ENCODE assay signal across 18 cellular contexts in the genomic region with DNA sequence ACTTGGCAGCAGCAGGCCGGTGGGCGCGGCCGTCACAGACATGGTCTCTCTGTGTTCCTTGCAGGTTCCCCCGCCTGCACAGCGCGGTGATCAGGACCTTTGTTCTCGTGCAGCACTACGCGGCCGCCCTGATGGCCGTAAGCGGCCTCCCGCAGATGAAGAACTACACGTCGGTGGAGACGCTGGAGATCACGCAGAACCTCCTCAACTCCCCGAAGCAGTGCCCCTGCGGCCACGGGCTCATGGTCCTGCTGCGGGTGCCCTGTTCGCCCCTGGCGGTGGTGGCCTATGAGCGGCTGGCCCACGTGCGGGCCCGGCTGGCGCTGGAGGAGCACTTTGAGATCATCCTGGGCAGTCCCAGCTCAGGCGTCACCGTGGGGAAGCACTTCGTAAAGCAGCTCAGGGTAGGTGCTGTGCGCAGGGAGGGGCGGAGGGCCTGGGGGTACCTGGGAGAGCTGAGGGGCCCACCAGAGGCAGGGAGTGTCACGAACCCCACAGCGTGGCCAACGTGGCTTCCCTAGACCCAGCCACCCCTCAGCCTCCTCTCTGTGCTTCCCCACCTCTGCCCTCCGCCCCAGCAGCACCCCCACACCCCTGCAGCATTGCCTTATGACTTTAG. TPM values are rescaled to one million over a fixed set of nuclear protein-coding genes. Genes with fewer than 3 reads are reported as not detected.
DNase-seq lines count a peak whose midpoint lies in the region; ATAC-seq, FAIRE-seq and TF ChIP-seq lines count a peak whose summit lies in the region.
"Had no signal": no experiment of that assay in that cellular context is flagged by ENCODE, and none has a peak within 500 bp of the region (broad histone marks: within the 10 kb centered on the region; RNA-seq: fewer than 3 reads in every experiment).

No MANE protein-coding gene starts in this region.

- intact Hi-C loops in HepG2 (cut with micrococcal nuclease; ENCODE audit: unreplicated experiment): no loop called here

- H3K4me3 ChIP-seq in HepG2 (replicated peaks in 1 of 3; ENCODE audit: insufficient read depth in 1 of 3, low read depth in 2 of 3, low read length in 3 of 3) (no peak overlapping the region), neuronal stem cell (ENCODE audit: low read length in 2 of 2) (no peak overlapping the region), H7 (ENCODE audit: insufficient read depth, low read depth, low read length) (no peak overlapping the region)
- H3K4me3 ChIP-seq: HAP-1 had no signal

- no peak overlapping the region for H2AFZ ChIP-seq in HepG2 (ENCODE audit: low read length)
- no peak overlapping the region for H2AFZ ChIP-seq in neuronal stem cell (ENCODE audit: low read length)

- no peak for TF ChIP-seq RAD21 in HepG2 (CRISPR knock-in tag; IDR thresholded peaks at IDR 0.05)

- H2AK5ac ChIP-seq in neuronal stem cell (ENCODE audit: low read depth, low read length): no peak overlapping the region

- H3K4me1 ChIP-seq in HepG2 (ENCODE audit: insufficient read depth, low read length) (no peaks in the 10 kb centered on the region), neuronal stem cell (ENCODE audit: control insufficient read depth in 2 of 2, insufficient read depth in 1 of 2, low read depth in 1 of 2, low read length in 2 of 2) (no peaks in the 10 kb centered on the region)
- H3K4me1 ChIP-seq: BE2C, HAP-1 had no signal

- peaks cover 5% of the 10 kb centered on the region; the same call in 1 of the 2 replicates for H4K20me1 ChIP-seq in HepG2 (ENCODE audit: insufficient read depth, low read length)

- in situ Hi-C loops in HepG2 (cut with HindIII; ENCODE audit: extremely low pct_ligation_motif_present, low pct_unique_long_range_greater_than_20kb): no loop called here

- no peak overlapping the region for H3K4me3 Mint-ChIP-seq in stimulated activated memory B cell treated with anti-CD40 and anti-IgM and Interleukin-4, amounts not matched to agents 10 μg/mL and 1 μg/mL and 100 μg/mL, for 72 hours
- H3K4me3 Mint-ChIP-seq in T-helper 2 cell treated with Interferon-gamma antibody and Interleukin-4, amounts not matched to agents 5 μg/mL and 100 μg/mL, for 36 hours: no peak overlapping the region
- H3K4me3 Mint-ChIP-seq: CD4-positive, alpha-beta memory T cell had no signal

- H3K23ac ChIP-seq in neuronal stem cell (ENCODE audit: low read depth, low read length, poor library complexity): peak overlapping the region; percentile 66

- no peak overlapping the region for H2BK5ac ChIP-seq in neuronal stem cell (ENCODE audit: low read length)

- peak; percentile 38 for ATAC-seq in esophagus mucosa
- ATAC-seq in HepG2: no peak; the same call in 2 of the 3 replicates
- ATAC-seq in stimulated activated memory B cell treated with anti-CD40 and anti-IgM and Interleukin-4, amounts not matched to agents 10 μg/mL and 1 μg/mL and 100 μg/mL, for 72 hours: peak; percentile 36
- ATAC-seq in GM18909 (IDR thresholded peaks at IDR 0.05; ENCODE audit: poor library complexity, unreplicated experiment): no peak

- H3K9me3 Mint-ChIP-seq in stimulated activated memory B cell treated with anti-CD40 and anti-IgM and Interleukin-4, amounts not matched to agents 10 μg/mL and 1 μg/mL and 100 μg/mL, for 72 hours: no peaks in the 10 kb centered on the region
- no peaks in the 10 kb centered on the region for H3K9me3 Mint-ChIP-seq in T-helper 2 cell treated with Interferon-gamma antibody and Interleukin-4, amounts not matched to agents 5 μg/mL and 100 μg/mL, for 36 hours
- H3K9me3 Mint-ChIP-seq: CD4-positive, alpha-beta memory T cell had no signal

- H3K4me1 Mint-ChIP-seq in stimulated activated memory B cell treated with anti-CD40 and anti-IgM and Interleukin-4, amounts not matched to agents 10 μg/mL and 1 μg/mL and 100 μg/mL, for 72 hours: no peaks in the 10 kb centered on the region
- H3K4me1 Mint-ChIP-seq in T-helper 2 cell treated with Interferon-gamma antibody and Interleukin-4, amounts not matched to agents 5 μg/mL and 100 μg/mL, for 36 hours (ENCODE audit: low read depth): no peaks in the 10 kb centered on the region
- H3K4me1 Mint-ChIP-seq: CD4-positive, alpha-beta memory T cell had no signal

- H3K4me2 ChIP-seq in HepG2 (ENCODE audit: low read depth, low read length): no peak overlapping the region
- no peak overlapping the region for H3K4me2 ChIP-seq in neuronal stem cell (ENCODE audit: insufficient read depth, low read length, poor library complexity, severe bottlenecking)

- no peak overlapping the region for H4K91ac ChIP-seq in neuronal stem cell (ENCODE audit: low read depth, low read length, poor library complexity)

- H2BK15ac ChIP-seq in neuronal stem cell (ENCODE audit: low read length): no peak overlapping the region

- peaks cover 59 to 91% of the 10 kb centered on the region in 2 experiments for H3K36me3 ChIP-seq in HepG2 (replicated peaks in 1 of 2; ENCODE audit: control insufficient read depth in 1 of 2, insufficient read depth in 2 of 2, low read length in 2 of 2)
- peaks cover 31 to 97% of the 10 kb centered on the region in 2 donors for H3K36me3 ChIP-seq in neuronal stem cell (replicated peaks in 1 of 2; ENCODE audit: control insufficient read depth in 2 of 2, insufficient read depth in 2 of 2, low read length in 2 of 2)
- H3K36me3 ChIP-seq in H7 (replicated peaks; ENCODE audit: control insufficient read depth, insufficient read depth, low read length): peaks cover 5% of the 10 kb centered on the region
- H3K36me3 ChIP-seq: HAP-1 had no signal

- POLR2A ChIA-PET in HepG2 (lab: Yijun Ruan, JAX): no interaction called here

- peaks cover 2% of the 10 kb centered on the region for H3K79me1 ChIP-seq in neuronal stem cell (ENCODE audit: low read depth, low read length)

- no peaks in the 10 kb centered on the region for H3K27me3 ChIP-seq in HepG2 (ENCODE audit: control insufficient read depth in 1 of 2, insufficient read depth in 2 of 2, low read length in 2 of 2)
- H3K27me3 ChIP-seq in neuronal stem cell (ENCODE audit: control insufficient read depth in 3 of 3, insufficient read depth in 3 of 3, low read depth in 1 of 3, low read length in 3 of 3): no peaks in the 10 kb centered on the region
- no peaks in the 10 kb centered on the region for H3K27me3 ChIP-seq in H7 (ENCODE audit: control insufficient read depth, insufficient read depth, low read length)
- H3K27me3 ChIP-seq: BE2C had no signal

- peaks cover 8% of the 10 kb centered on the region for H3K27me3 Mint-ChIP-seq in stimulated activated memory B cell treated with anti-CD40 and anti-IgM and Interleukin-4, amounts not matched to agents 10 μg/mL and 1 μg/mL and 100 μg/mL, for 72 hours
- peaks cover 2% of the 10 kb centered on the region for H3K27me3 Mint-ChIP-seq in T-helper 2 cell treated with Interferon-gamma antibody and Interleukin-4, amounts not matched to agents 5 μg/mL and 100 μg/mL, for 36 hours (ENCODE audit: low read depth)

- no peak overlapping the region for H3K27ac ChIP-seq in HepG2 (ENCODE audit: extremely low read length, insufficient read depth, low read length)
- H3K27ac ChIP-seq in neuronal stem cell (replicated peaks; ENCODE audit: low read length): no peak overlapping the region
- H3K27ac ChIP-seq: C4-2B had no signal

- CTCF ChIA-PET in HepG2 (lab: Yijun Ruan, JAX; ENCODE audit: low intra/inter-chr PET ratio, low total read pairs): no interaction called here

- H3K27ac Mint-ChIP-seq in stimulated activated memory B cell treated with anti-CD40 and anti-IgM and Interleukin-4, amounts not matched to agents 10 μg/mL and 1 μg/mL and 100 μg/mL, for 72 hours: no peak overlapping the region
- H3K27ac Mint-ChIP-seq in T-helper 2 cell treated with Interferon-gamma antibody and Interleukin-4, amounts not matched to agents 5 μg/mL and 100 μg/mL, for 36 hours: no peak overlapping the region
- H3K27ac Mint-ChIP-seq: CD4-positive, alpha-beta memory T cell had no signal

- H2BK120ac ChIP-seq in neuronal stem cell (ENCODE audit: low read depth, low read length): no peak overlapping the region

- no peaks in the 10 kb centered on the region for H3K9me3 ChIP-seq in HepG2 (ENCODE audit: low read length)
- H3K9me3 ChIP-seq in neuronal stem cell (replicated peaks in 1 of 2; ENCODE audit: control insufficient read depth in 2 of 2, insufficient read depth in 1 of 2, low read depth in 1 of 2, low read length in 2 of 2): peaks cover 0 to 3% of the 10 kb centered on the region in 2 donors
- H3K9me3 ChIP-seq: BE2C, HAP-1 had no signal

- no peak for FAIRE-seq in HepG2 (lab: Jason Lieb, UNC)
- FAIRE-seq: H1 had no signal

- no TSS peak for BruUV-seq in HepG2 (replicated peaks; lab: Mats Ljungman, UMichigan)

- peak overlapping the region; percentile 21 for H3K18ac ChIP-seq in neuronal stem cell (ENCODE audit: low read length)

- TF ChIP-seq EP300 in HepG2 (IDR thresholded peaks at IDR 0.05; ENCODE audit: low read depth in 2 of 2, low read length in 2 of 2) (no peak), HepG2 (CRISPR knock-in tag; IDR thresholded peaks at IDR 0.05; ENCODE audit: borderline replicate concordance) (no peak)

- TF ChIP-seq POLR2A in HepG2 (IDR thresholded peaks at IDR 0.05; ENCODE audit: insufficient read depth in 1 of 2, low read depth in 2 of 2, low read length in 2 of 2): 0 out of 4 replicates have a peak, but pooled peaks of 1 of the 2 experiments have one; percentile 24

- H4K8ac ChIP-seq in neuronal stem cell (ENCODE audit: low read depth, low read length): no peak overlapping the region

- H3K79me2 ChIP-seq in HepG2 (ENCODE audit: insufficient read depth, low read length): no peaks in the 10 kb centered on the region

- H3K36me3 Mint-ChIP-seq in stimulated activated memory B cell treated with anti-CD40 and anti-IgM and Interleukin-4, amounts not matched to agents 10 μg/mL and 1 μg/mL and 100 μg/mL, for 72 hours: no peaks in the 10 kb centered on the region
- H3K36me3 Mint-ChIP-seq in T-helper 2 cell treated with Interferon-gamma antibody and Interleukin-4, amounts not matched to agents 5 μg/mL and 100 μg/mL, for 36 hours (ENCODE audit: low read depth): no peaks in the 10 kb centered on the region
- H3K36me3 Mint-ChIP-seq: CD4-positive, alpha-beta memory T cell had no signal

- no peak for TF ChIP-seq CTCF in HepG2 (CRISPR knock-in tag; IDR thresholded peaks at IDR 0.05)

- WGBS in HepG2 (ENCODE audit: low lambda C conversion rate): 98% methylated on average over 35 of the region's 38 CpGs
- no CpG with 5 or more reads among the region's 38 CpGs for WGBS in neuronal stem cell (ENCODE audit: extremely low coverage in 2 of 2, insufficient read length in 2 of 2, insufficient replicate concordance in 1 of 2), 2 donors

- DNase-seq in HepG2 (ENCODE audit: low spot score): no peak
- DNase-seq in neuronal stem cell (ENCODE audit: low spot score): no peak
- DNase-seq in H7: no peak
- no peak for DNase-seq in NCI-H2081 treated with DMSO at 0.1 percent for 48 hours (lab: John Stamatoyannopoulos, UW)
- DNase-seq in T-helper 2 cell treated with Interferon-gamma antibody and Interleukin-4, amounts not matched to agents 5 μg/mL and 100 μg/mL, for 36 hours (ENCODE audit: low spot score): no peak
- DNase-seq: BE2C; CD4-positive, alpha-beta memory T cell; DMS153; DMS79; GDM1 had no signal

- H3K9ac ChIP-seq in HepG2 (ENCODE audit: insufficient read depth, low read depth, low read length): no peak overlapping the region
- H3K9ac ChIP-seq in neuronal stem cell (ENCODE audit: low read depth, low read length, poor library complexity): no peak overlapping the region

- H3K4ac ChIP-seq in neuronal stem cell (ENCODE audit: low read length): no peak overlapping the region

- H3K14ac ChIP-seq in neuronal stem cell (ENCODE audit: low read length): no peak overlapping the region

- no peak overlapping the region for H2BK12ac ChIP-seq in neuronal stem cell (ENCODE audit: low read length)

RNA-seq across cellular contexts. Expression of gene NTSR2, which starts 59.3 kb away (rescaled TPM):
- total RNA-seq in esophagus mucosa (not detected), HepG2 (2016; rRNA removed; fragmentation: Illumina TruSeq; extraction: Trizol) (not detected in 2 replicates)
- not detected in 2 replicates for total RNA-seq in HepG2 (2016; cell fraction: cytosol; rRNA removed; fragmentation: Illumina TruSeq; extraction: Trizol; ENCODE audit: low read depth)
- total RNA-seq in HepG2 (2016; cell fraction: insoluble cytoplasmic fraction; rRNA removed; fragmentation: Illumina TruSeq; extraction: Trizol): not detected in 2 replicates
- total RNA-seq in HepG2 (2016; cell fraction: membrane; rRNA removed; fragmentation: Illumina TruSeq; extraction: Trizol): not detected in 2 replicates
- not detected in 2 replicates for total RNA-seq in HepG2 (2016; cell fraction: nucleus; rRNA removed; fragmentation: Illumina TruSeq; extraction: Trizol)
- polyA plus RNA-seq in HepG2 (2011; rRNA removed): not detected in 2 replicates
- polyA plus RNA-seq in HepG2 (2011; cell fraction: cytosol; rRNA removed): not detected in 2 replicates
- polyA plus RNA-seq in HepG2 (2011; cell fraction: nucleus; rRNA removed): not detected in 2 replicates
- polyA plus RNA-seq in HepG2 (2012): not detected in 2 replicates
- polyA plus RNA-seq in HepG2 (2016; cell fraction: cytosol; fragmentation: Illumina TruSeq; extraction: Trizol; ENCODE audit: low read depth): not detected in 2 replicates
- not detected in 2 replicates for polyA plus RNA-seq in HepG2 (2016; cell fraction: insoluble cytoplasmic fraction; fragmentation: Illumina TruSeq; extraction: Trizol; ENCODE audit: low read depth)
- polyA plus RNA-seq in HepG2 (2016; cell fraction: membrane; fragmentation: Illumina TruSeq; extraction: Trizol; ENCODE audit: low read depth): not detected in 2 replicates
- polyA plus RNA-seq in HepG2 (2016; cell fraction: nucleus; fragmentation: Illumina TruSeq; extraction: Trizol; ENCODE audit: insufficient read depth, low read depth): not detected in 2 replicates
- not detected in 2 replicates for polyA minus RNA-seq in HepG2 (2011; rRNA and poly(A)+ RNA removed; ENCODE audit: low replicate concordance)
- not detected in 2 replicates for polyA minus RNA-seq in HepG2 (2011; cell fraction: cytosol; rRNA and poly(A)+ RNA removed)
- polyA minus RNA-seq in HepG2 (2011; cell fraction: nucleus; rRNA and poly(A)+ RNA removed): not detected in 2 replicates
- not detected for polyA plus RNA-seq in neuronal stem cell (2013, experiment 1 of 2)
- polyA plus RNA-seq in neuronal stem cell (2013, experiment 2 of 2): not detected
- not detected in 2 replicates for total RNA-seq in H7 (2014; rRNA removed; shearing (Covaris generic))
- total RNA-seq: A172; CD4-positive, alpha-beta memory T cell; Daoy; H1 had no signal
- polyA plus RNA-seq: CD4-positive, alpha-beta memory T cell had no signal

Comparison
In these comparisons a context has a peak if more than half of its experiments do, and no peak if none do; other contexts are left out.
1. ATAC-seq: peak in esophagus mucosa (single experiment) and stimulated activated memory B cell treated with anti-CD40 and anti-IgM and Interleukin-4, amounts not matched to agents 10 μg/mL and 1 μg/mL and 100 μg/mL, for 72 hours (single experiment); none in HepG2 (single experiment) and GM18909 (single experiment).